Comparison of ENCODE assay signal across 8 cellular contexts in the genomic region with DNA sequence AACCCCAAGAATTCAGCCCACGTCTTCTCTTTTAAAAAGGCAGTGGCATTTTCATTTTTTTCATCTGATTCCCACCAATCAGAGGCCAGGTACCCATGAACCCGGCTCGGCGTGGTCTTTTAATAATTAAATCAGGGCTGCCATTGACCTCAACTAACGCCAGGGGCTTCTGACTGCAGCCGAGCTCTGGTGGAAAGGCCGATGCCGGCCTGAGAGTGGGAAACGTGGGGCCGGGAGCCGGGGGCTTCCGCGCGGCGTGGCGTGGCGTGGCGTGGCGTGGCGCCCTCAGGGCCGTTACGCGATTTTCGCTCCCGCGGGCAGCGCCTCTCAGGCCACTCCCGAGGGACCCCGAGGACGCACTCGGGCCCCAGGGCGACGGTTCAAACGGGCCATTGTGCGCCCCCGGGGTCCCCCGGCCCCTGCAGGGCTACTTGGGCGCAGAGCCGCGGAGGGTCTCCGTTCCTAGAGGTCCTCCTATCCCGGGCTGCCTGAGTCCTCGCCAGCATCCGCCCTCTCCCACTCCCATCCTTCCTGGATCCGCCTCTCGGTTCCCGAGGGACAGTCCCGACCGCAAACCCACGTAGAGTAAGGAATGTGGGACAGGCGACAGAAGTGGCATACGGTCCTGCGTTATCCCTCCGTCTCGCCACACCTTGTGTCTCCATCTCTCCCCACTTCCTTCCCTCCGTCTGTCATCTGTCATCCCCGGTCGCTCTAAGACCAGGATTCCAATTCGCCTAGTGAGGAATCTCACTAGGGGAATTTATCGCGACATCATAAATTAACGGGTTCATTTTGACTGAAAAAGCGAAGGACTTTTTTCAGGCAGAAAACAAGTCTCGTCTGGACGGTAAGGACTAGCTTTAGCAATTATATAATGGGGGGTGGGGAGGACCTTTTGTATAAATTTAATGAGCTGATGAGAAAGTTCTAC. TPM values are rescaled to one million over a fixed set of nuclear protein-coding genes. Genes with fewer than 3 reads are reported as not detected.
A peak's percentile ranks its signal among the peaks of the same experiment; 100 is the strongest.
DNase-seq lines count a peak whose midpoint lies in the region; ATAC-seq and TF ChIP-seq lines count a peak whose summit lies in the region.

No MANE protein-coding gene starts in this region.

- intact Hi-C loops in colonic mucosa (cut with DNase I): no loop called here

- no peaks in the 10 kb centered on the region for H3K27me3 ChIP-seq in colonic mucosa
- no peaks in the 10 kb centered on the region for H3K27me3 ChIP-seq in layer of hippocampus (ENCODE audit: control insufficient read depth, insufficient read depth, low read length)

- no peaks in the 10 kb centered on the region for H3K9me3 ChIP-seq in colonic mucosa

- peak overlapping the region; percentile 85 for H3K27ac ChIP-seq in colonic mucosa
- H3K27ac ChIP-seq in layer of hippocampus (ENCODE audit: low read depth, low read length): peak overlapping the region; percentile 94

- TF ChIP-seq CTCF in colonic mucosa (IDR thresholded peaks at IDR 0.05): peak; percentile 16

- peaks cover 5% of the 10 kb centered on the region for H3K4me1 ChIP-seq in colonic mucosa

- peak; percentile 78 for DNase-seq in ACHN
- peak; percentile 66 for DNase-seq in NCI-H2227 (lab: John Stamatoyannopoulos, UW; ENCODE audit: unreplicated experiment)
- peak; percentile 11 to 15 for DNase-seq in activated CD4-positive, alpha-beta T cell treated with anti-CD3 and anti-CD28 coated beads for 24 hours (ENCODE audit: low read depth in 2 of 2)
- peak; percentile 58 for DNase-seq in colonic mucosa
- DNase-seq in stimulated activated CD4-positive, alpha-beta T cell treated with anti-CD3 and anti-CD28 coated beads, Interleukin-1b, Interleukin-23, amount 100 ng/mL, for 48 hours: peak; percentile 38

- peak overlapping the region; percentile 65 for H3K4me3 ChIP-seq in colonic mucosa

- peak overlapping the region; percentile 84 to 90 for H3K9ac ChIP-seq in colonic mucosa (ENCODE audit: low read depth in 2 of 2, low read length in 2 of 2)

- in situ Hi-C loops in ACHN (cut with HindIII; ENCODE audit: low pct_ligation_motif_present, low pct_unique_long_range_greater_than_20kb, low sequenced_read_pairs): no loop called here

- ATAC-seq in GM18508 (IDR thresholded peaks at IDR 0.05; ENCODE audit: insufficient read depth, unreplicated experiment) (peak; percentile 56), HG02973 (IDR thresholded peaks at IDR 0.05; ENCODE audit: unreplicated experiment) (peak; percentile 61)

- H3K36me3 ChIP-seq in colonic mucosa: no peaks in the 10 kb centered on the region

RNA-seq across cellular contexts. Expression of a gene that starts 0.9 kb away (rescaled TPM):
- total RNA-seq in colonic mucosa: 10 to 100 TPM; 28.1 to 29.0 TPM

Comparison
In these comparisons a context has a peak if more than half of its experiments do, and no peak if none do; other contexts are left out.
1. Peak in every context shown above with its lines: DNase-seq, ATAC-seq, H3K4me3 ChIP-seq and H3K27ac ChIP-seq.
2. DNase-seq: peak in every context shown above with its lines; median percentile 78 in ACHN; 66 in NCI-H2227; 58 in colonic mucosa; 38 in stimulated activated CD4-positive, alpha-beta T cell treated with anti-CD3 and anti-CD28 coated beads, Interleukin-1b, Interleukin-23, amount 100 ng/mL, for 48 hours; 13 in activated CD4-positive, alpha-beta T cell treated with anti-CD3 and anti-CD28 coated beads for 24 hours.